Comparison of ENCODE assay signal across 8 cellular contexts in the genomic region with DNA sequence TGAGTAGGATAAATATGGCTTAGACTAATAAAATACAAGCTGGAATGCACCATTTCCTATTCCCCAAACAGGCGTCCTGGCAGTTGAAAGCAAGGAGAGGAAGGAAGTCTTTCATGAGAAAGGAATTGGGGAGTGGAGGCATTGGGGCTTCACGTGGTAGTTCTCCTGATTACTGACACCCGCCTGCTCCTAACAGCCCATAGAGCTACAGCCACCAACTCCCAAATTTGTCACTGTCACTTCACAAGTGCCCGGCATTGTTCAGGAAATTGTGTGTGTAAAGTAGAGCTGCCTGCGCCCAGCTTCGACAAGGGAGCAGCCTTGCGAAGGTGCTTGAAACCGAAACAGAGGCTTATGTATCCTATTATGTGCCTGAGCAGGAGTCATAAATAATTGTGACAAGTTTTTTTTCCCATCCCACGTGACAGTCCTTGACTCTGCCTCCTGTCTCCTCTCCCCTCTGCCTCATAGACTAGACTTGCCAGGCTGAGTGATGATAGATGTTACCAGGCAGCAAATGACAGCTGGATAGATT.
A peak's percentile ranks its signal among the peaks of the same experiment; 100 is the strongest.
DNase-seq lines count a peak whose midpoint lies in the region; ATAC-seq and TF ChIP-seq lines count a peak whose summit lies in the region.

No MANE protein-coding gene starts in this region.

- H3K27ac Mint-ChIP-seq in CD14-positive monocyte (no peak overlapping the region), glutamatergic neuron (ENCODE audit: unreplicated experiment) (no peak overlapping the region)

- no peak overlapping the region for H3K9ac ChIP-seq in trophoblast cell (ENCODE audit: low read length)

- no peak overlapping the region for H3K18ac ChIP-seq in trophoblast cell (ENCODE audit: low read length)

- no peak for ATAC-seq in HG03095 (IDR thresholded peaks at IDR 0.05; ENCODE audit: unreplicated experiment)
- ATAC-seq in HG03469 (IDR thresholded peaks at IDR 0.05; ENCODE audit: unreplicated experiment): no peak

- DNase-seq in H4 (ENCODE audit: low spot score) (peak; percentile 60), NCI-H82 (lab: John Stamatoyannopoulos, UW) (peak; percentile 95), dermis microvascular lymphatic vessel endothelial cell (ENCODE audit: low read depth in 2 of 2) (peak; percentile 69 to 94), trophoblast cell (no peak), CD14-positive monocyte (ENCODE audit: low spot score) (no peak), glutamatergic neuron (no peak)

- WGBS in trophoblast cell (ENCODE audit: extremely low coverage, insufficient coverage, insufficient read length): no CpG with 5 or more reads among the region's 9 CpGs

- H2BK12ac ChIP-seq in trophoblast cell (ENCODE audit: low read length): peak overlapping the region; percentile 37

- H2BK5ac ChIP-seq in trophoblast cell (ENCODE audit: low read depth, low read length, poor library complexity): no peak overlapping the region

- no peaks in the 10 kb centered on the region for H3K27me3 ChIP-seq in trophoblast cell (ENCODE audit: insufficient read depth, low read length)

- no peaks in the 10 kb centered on the region for H3K36me3 ChIP-seq in trophoblast cell (ENCODE audit: control insufficient read depth in 1 of 2, insufficient read depth in 2 of 2, low read length in 2 of 2)

- H3K4me3 Mint-ChIP-seq in CD14-positive monocyte: peak overlapping the region in 1 of 2 donors; percentile 73
- H3K4me3 Mint-ChIP-seq in glutamatergic neuron (ENCODE audit: unreplicated experiment): no peak overlapping the region

- H3K4me2 ChIP-seq in trophoblast cell (ENCODE audit: low read length): no peak overlapping the region

- H3K27me3 Mint-ChIP-seq in CD14-positive monocyte (ENCODE audit: low read depth in 3 of 3): peaks cover 18 to 30% (median 18%) of the 10 kb centered on the region in 3 donors
- peaks cover 4% of the 10 kb centered on the region for H3K27me3 Mint-ChIP-seq in glutamatergic neuron (ENCODE audit: unreplicated experiment)

- H3K9me3 Mint-ChIP-seq in CD14-positive monocyte: peaks cover 0 to 5% (median 0%) of the 10 kb centered on the region in 7 donors
- H3K9me3 Mint-ChIP-seq in glutamatergic neuron (ENCODE audit: unreplicated experiment): no peaks in the 10 kb centered on the region

- no peak overlapping the region for H2BK120ac ChIP-seq in trophoblast cell (ENCODE audit: insufficient read depth, low read length, poor library complexity)

- no peaks in the 10 kb centered on the region for H3K9me3 ChIP-seq in trophoblast cell (ENCODE audit: insufficient read depth, low read depth, low read length)

- H3K79me1 ChIP-seq in trophoblast cell (ENCODE audit: low read length): peaks cover 4% of the 10 kb centered on the region

- H3K36me3 Mint-ChIP-seq in CD14-positive monocyte: no peaks in the 10 kb centered on the region
- H3K36me3 Mint-ChIP-seq in glutamatergic neuron (ENCODE audit: unreplicated experiment): peaks cover 5% of the 10 kb centered on the region

- H3K4me1 Mint-ChIP-seq in CD14-positive monocyte: peaks cover 8% of the 10 kb centered on the region
- H3K4me1 Mint-ChIP-seq in glutamatergic neuron (ENCODE audit: low read depth, unreplicated experiment): no peaks in the 10 kb centered on the region

- no peak overlapping the region for H3K27ac ChIP-seq in trophoblast cell (ENCODE audit: low read depth, low read length)

- H2AFZ ChIP-seq in trophoblast cell (ENCODE audit: insufficient read depth, low read length, poor library complexity): no peak overlapping the region

- no peak overlapping the region for H2AK5ac ChIP-seq in trophoblast cell (ENCODE audit: low read length)

- no peak overlapping the region for H3K14ac ChIP-seq in trophoblast cell (ENCODE audit: low read length)

- H3K79me2 ChIP-seq in trophoblast cell (ENCODE audit: control insufficient read depth, insufficient read depth, low read length, poor library complexity): no peaks in the 10 kb centered on the region

- no peak overlapping the region for H4K12ac ChIP-seq in trophoblast cell (ENCODE audit: low read depth, low read length)

- H3K4me1 ChIP-seq in trophoblast cell (ENCODE audit: control insufficient read depth in 1 of 2, insufficient read depth in 2 of 2, low read length in 2 of 2): peaks cover 4 to 11% of the 10 kb centered on the region in 2 experiments

- H3K4me3 ChIP-seq in trophoblast cell (ENCODE audit: low read depth, low read length): no peak overlapping the region

- no peak overlapping the region for H4K91ac ChIP-seq in trophoblast cell (ENCODE audit: low read depth, low read length)

- no peak for TF ChIP-seq CTCF in CD14-positive monocyte (IDR thresholded peaks at IDR 0.05)
- TF ChIP-seq CTCF in glutamatergic neuron (IDR thresholded peaks at IDR 0.05; ENCODE audit: partially characterized antibody, unreplicated experiment): no peak

- intact Hi-C loops in CD14-positive monocyte (cut with micrococcal nuclease): no loop called here

- H3K4ac ChIP-seq in trophoblast cell (ENCODE audit: low read depth, low read length): no peak overlapping the region

- H4K8ac ChIP-seq in trophoblast cell (ENCODE audit: low read depth, low read length): no peak overlapping the region

- H3K23ac ChIP-seq in trophoblast cell (ENCODE audit: low read length): no peak overlapping the region

Comparison
In these comparisons a context has a peak if more than half of its experiments do, and no peak if none do; other contexts are left out.
1. DNase-seq: peak in H4 (single experiment), NCI-H82 (single experiment) and dermis microvascular lymphatic vessel endothelial cell (2 of 2); none in trophoblast cell (0 of 2), CD14-positive monocyte (single experiment) and glutamatergic neuron (single experiment).